In the genomic region with DNA sequence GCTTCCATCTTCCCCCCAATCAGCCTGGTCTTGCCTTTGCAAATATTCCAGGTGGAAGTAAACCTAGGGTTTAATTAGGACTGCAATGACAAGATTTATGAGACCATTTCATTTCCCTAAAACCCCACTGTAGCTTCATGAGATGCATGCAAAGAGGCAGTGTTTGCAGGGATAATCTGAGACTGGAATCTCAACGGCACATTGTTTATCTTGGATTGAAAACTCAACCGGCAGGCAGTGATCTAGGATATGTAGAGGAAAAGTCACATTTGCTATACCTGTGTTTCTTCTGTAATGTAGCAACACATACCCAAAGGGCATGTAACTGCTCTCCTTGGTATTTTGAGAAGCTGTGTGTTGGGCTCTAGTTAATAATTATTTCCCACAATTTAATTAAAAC, we compare ENCODE assay signal across 18 cellular contexts. TPM values are rescaled to one million over a fixed set of nuclear protein-coding genes. Genes with fewer than 3 reads are reported as not detected.
DNase-seq lines count a peak whose midpoint lies in the region; ATAC-seq and TF ChIP-seq lines count a peak whose summit lies in the region.
"Had no signal": no experiment of that assay in that cellular context is flagged by ENCODE, and none has a peak within 500 bp of the region (broad histone marks: within the 10 kb centered on the region; RNA-seq: fewer than 3 reads in every experiment).

No MANE protein-coding gene starts in this region.

- H3K4me1 ChIP-seq in breast epithelium (no peaks in the 10 kb centered on the region), neural progenitor cell (no peaks in the 10 kb centered on the region)
- H3K4me1 ChIP-seq: BLaER1 treated with 17β-estradiol and CSF1 and Interleukin-3, amounts not matched to agents 10 nM and 100 nM; Caco-2 had no signal

- H2AFZ ChIP-seq in neural progenitor cell (replicated peaks) = no peak overlapping the region
- H2AFZ ChIP-seq: GM23338 had no signal

- peak overlapping the region; percentile 42 for H3K27ac Mint-ChIP-seq in neural progenitor cell
- H3K27ac Mint-ChIP-seq in mesothelial cell of epicardium = no peak overlapping the region
- H3K27ac Mint-ChIP-seq: B cell; CD4-positive, alpha-beta T cell; GM23338 had no signal

- no peak for TF ChIP-seq POLR2A in breast epithelium (IDR thresholded peaks at IDR 0.05)

- no peaks in the 10 kb centered on the region for H3K79me2 ChIP-seq in neural progenitor cell (ENCODE audit: low read depth)

- ATAC-seq in GM21360 (IDR thresholded peaks at IDR 0.05; ENCODE audit: unreplicated experiment) = no peak
- ATAC-seq: GM23338 had no signal

- no peak for TF ChIP-seq CTCF in breast epithelium (IDR thresholded peaks at IDR 0.05)
- no peak for TF ChIP-seq CTCF in neural progenitor cell (IDR thresholded peaks at IDR 0.05)
- no peak for TF ChIP-seq CTCF in mesothelial cell of epicardium (IDR thresholded peaks at IDR 0.05; ENCODE audit: unreplicated experiment)

- H3K9me3 Mint-ChIP-seq in neural progenitor cell (no peaks in the 10 kb centered on the region), mesothelial cell of epicardium (peaks cover 9% of the 10 kb centered on the region)
- H3K9me3 Mint-ChIP-seq: GM23338 had no signal

- H3K36me3 Mint-ChIP-seq in neural progenitor cell (no peaks in the 10 kb centered on the region), mesothelial cell of epicardium (no peaks in the 10 kb centered on the region)

- H3K27me3 ChIP-seq in breast epithelium (no peaks in the 10 kb centered on the region), neural progenitor cell (no peaks in the 10 kb centered on the region)
- H3K27me3 ChIP-seq: BLaER1 treated with 17β-estradiol and CSF1 and Interleukin-3, amounts not matched to agents 10 nM and 100 nM had no signal

- in situ Hi-C loops in T47D (cut with HindIII; ENCODE audit: low pct_unique_long_range_greater_than_20kb, low sequenced_read_pairs) = no loop called here

- peaks cover 3% of the 10 kb centered on the region for H3K27me3 Mint-ChIP-seq in neural progenitor cell (ENCODE audit: insufficient read depth, low read depth)
- H3K27me3 Mint-ChIP-seq in mesothelial cell of epicardium (ENCODE audit: low read depth) = peaks cover 9% of the 10 kb centered on the region
- H3K27me3 Mint-ChIP-seq: B cell had no signal

- intact Hi-C loops in breast epithelium (cut with DNase I; ENCODE audit: low total_unique reads) = no loop called here

- H3K4me3 ChIP-seq in breast epithelium (no peak overlapping the region), neural progenitor cell (no peak overlapping the region)
- H3K4me3 ChIP-seq: BLaER1 treated with 17β-estradiol and CSF1 and Interleukin-3, amounts not matched to agents 10 nM and 100 nM; GM23338 had no signal

- H3K9me3 ChIP-seq in breast epithelium = no peaks in the 10 kb centered on the region
- H3K9me3 ChIP-seq in neural progenitor cell (ENCODE audit: low read depth) = no peaks in the 10 kb centered on the region
- H3K9me3 ChIP-seq: Caco-2 had no signal

- H3K36me3 ChIP-seq in breast epithelium (no peaks in the 10 kb centered on the region), neural progenitor cell (no peaks in the 10 kb centered on the region)
- H3K36me3 ChIP-seq: BLaER1 treated with 17β-estradiol and CSF1 and Interleukin-3, amounts not matched to agents 10 nM and 100 nM had no signal

- no peaks in the 10 kb centered on the region for H4K20me1 ChIP-seq in neural progenitor cell (ENCODE audit: low read depth)
- H4K20me1 ChIP-seq: BLaER1 treated with 17β-estradiol and CSF1 and Interleukin-3, amounts not matched to agents 10 nM and 100 nM had no signal

- no peak overlapping the region for H3K9ac ChIP-seq in neural progenitor cell
- H3K9ac ChIP-seq: BLaER1 treated with 17β-estradiol and CSF1 and Interleukin-3, amounts not matched to agents 10 nM and 100 nM had no signal

- no peak overlapping the region for H3K4me2 ChIP-seq in neural progenitor cell
- H3K4me2 ChIP-seq: BLaER1 treated with 17β-estradiol and CSF1 and Interleukin-3, amounts not matched to agents 10 nM and 100 nM; GM23338 had no signal

- peaks cover 15% of the 10 kb centered on the region for H3K4me1 Mint-ChIP-seq in neural progenitor cell
- no peaks in the 10 kb centered on the region for H3K4me1 Mint-ChIP-seq in mesothelial cell of epicardium
- H3K4me1 Mint-ChIP-seq: B cell had no signal

- no peaks in the 10 kb centered on the region for H3F3A ChIP-seq in neural progenitor cell (ENCODE audit: low read depth)

- H3K4me3 Mint-ChIP-seq in neural progenitor cell (no peak overlapping the region), mesothelial cell of epicardium (no peak overlapping the region)
- H3K4me3 Mint-ChIP-seq: B cell; CD4-positive, alpha-beta T cell; GM23338 had no signal

- H3K27ac ChIP-seq in breast epithelium (peak overlapping the region in 1 of 2 donors; percentile 54), neural progenitor cell (no peak overlapping the region)
- H3K27ac ChIP-seq: BLaER1 treated with 17β-estradiol and CSF1 and Interleukin-3, amounts not matched to agents 10 nM and 100 nM; HL-60 had no signal

- DNase-seq in T47D (ENCODE audit: low read depth in 1 of 2, low spot score in 1 of 2) (peak; percentile 57 to 96), breast epithelium (ENCODE audit: low spot score in 2 of 2) (no peak), NCI-H526 treated with DMSO at 0.1 percent for 48 hours (lab: John Stamatoyannopoulos, UW) (peak; percentile 99), neural progenitor cell (ENCODE audit: low spot score) (no peak), mesothelial cell of epicardium (ENCODE audit: low spot score in 2 of 2, unreplicated experiment in 2 of 2) (no peak), HuH-7 (ENCODE audit: low spot score) (no peak)
- DNase-seq: Caco-2; CD4-positive, alpha-beta T cell; DMS153; DMS79; GDM1; HCEC 1CT; IMR-90 had no signal

RNA-seq across cellular contexts. Expression of gene CLSTN2, which starts 18.7 kb away (rescaled TPM):
- total RNA-seq in breast epithelium (10 to 100 TPM; 15.5 to 75.5 (median 33.1) TPM), neural progenitor cell (ENCODE audit: low replicate concordance) (0.15 and 0.22 TPM in 2 replicates), mesothelial cell of epicardium (14.4 to 18.2 TPM (median 17.3 TPM) in 3 replicates)
- total RNA-seq: B cell; CD4-positive, alpha-beta T cell had no signal

Comparison
In these comparisons a context has a peak if more than half of its experiments do, and no peak if none do; other contexts are left out.
1. DNase-seq: peak in T47D (2 of 2) and NCI-H526 treated with DMSO at 0.1 percent for 48 hours (single experiment); none in breast epithelium (0 of 2), neural progenitor cell (single experiment), mesothelial cell of epicardium (0 of 2) and HuH-7 (single experiment).
2. RNA of gene CLSTN2, which starts 18.7 kb away (total RNA-seq): 15.5 to 75.5 TPM in breast epithelium and 14.4 to 18.2 TPM in mesothelial cell of epicardium; 0.15 to 0.22 TPM in neural progenitor cell; every median in the first group is over 10 times any median in the second.